In the genomic region with DNA sequence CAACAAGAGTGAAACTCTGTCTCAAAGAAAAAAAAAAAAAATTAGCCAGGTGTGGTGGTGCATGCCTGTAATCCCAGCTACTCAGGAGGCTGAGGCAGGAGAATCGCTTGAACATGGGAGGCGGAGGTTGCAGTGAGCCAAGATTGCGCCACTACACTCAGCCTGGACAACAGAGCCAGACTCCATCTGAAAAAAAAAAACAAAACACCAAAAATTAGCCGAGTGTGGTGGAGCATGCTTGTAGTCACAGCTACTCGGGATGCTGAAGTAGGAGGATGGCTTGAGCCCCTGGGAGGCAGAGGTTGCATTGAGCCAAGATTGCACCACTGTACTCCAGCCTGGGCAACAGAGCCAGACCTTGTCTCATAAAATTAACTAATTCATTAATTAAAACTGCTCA, we compare ENCODE assay signal across 10 cellular contexts. TPM values are rescaled to one million over a fixed set of nuclear protein-coding genes. Genes with fewer than 3 reads are reported as not detected.
DNase-seq lines count a peak whose midpoint lies in the region; ATAC-seq, FAIRE-seq and TF ChIP-seq lines count a peak whose summit lies in the region.
"Not testable (repeated sequence)": the region's sequence is repeated elsewhere in the genome, so short reads cannot be mapped to it uniquely, and the experiment has no call there.
"Had no signal": no experiment of that assay in that cellular context is flagged by ENCODE, and none has a peak within 500 bp of the region (broad histone marks: within the 10 kb centered on the region; RNA-seq: fewer than 3 reads in every experiment).

No MANE protein-coding gene starts in this region.

- not testable (repeated sequence) for FAIRE-seq in K562 (lab: Jason Lieb, UNC)

- H3K4me1 Mint-ChIP-seq in CD4-positive, alpha-beta memory T cell, result peaks cover 37 to 73% (median 49%) of the 10 kb centered on the region in 4 donors
- peaks cover 39% of the 10 kb centered on the region for H3K4me1 Mint-ChIP-seq in activated CD4-positive, alpha-beta T cell treated with anti-CD3 and anti-CD28 coated beads, Interleukin-2, amount 10 ng/mL, durations not matched to agents 24 days and 14 days
- peaks cover 62% of the 10 kb centered on the region for H3K4me1 Mint-ChIP-seq in activated T-cell treated with anti-CD3 and anti-CD28 coated beads, Interleukin-2, amount 50 U/mL, for 24 hours (ENCODE audit: low read depth)
- peaks cover 53% of the 10 kb centered on the region for H3K4me1 Mint-ChIP-seq in activated naive CD4-positive, alpha-beta T cell treated with anti-CD3 and anti-CD28 coated beads for 36 hours (ENCODE audit: low read depth)
- peaks cover 52 to 59% of the 10 kb centered on the region in 2 donors for H3K4me1 Mint-ChIP-seq in natural killer cell treated with Interleukin-12 subunit alpha and Interleukin-12 subunit beta and Interleukin-15 and Interleukin-18, amount 100 ng/mL, for 72 hours (ENCODE audit: low read depth in 2 of 2)

- H2AFZ ChIP-seq in K562 (ENCODE audit: low read depth, low read length), result not testable (repeated sequence)

- not testable (repeated sequence) for TF ChIP-seq RAD21 in K562 (CRISPR knock-in tag; conservative IDR thresholded peaks at IDR 0.05 in 1 of 2, IDR thresholded peaks at IDR 0.05 in 1 of 2)

- not testable (repeated sequence) for DNase-seq in CD4-positive, alpha-beta memory T cell; activated CD4-positive, alpha-beta T cell treated with anti-CD3 and anti-CD28 coated beads, Interleukin-2, amount 10 ng/mL, durations not matched to agents 24 days and 14 days; activated T-cell treated with anti-CD3 and anti-CD28 coated beads, Interleukin-2, amount 50 U/mL, for 24 hours; activated naive CD4-positive, alpha-beta T cell treated with anti-CD3 and anti-CD28 coated beads for 36 hours; K562 (ENCODE audit: extremely low read depth in 1 of 4, low spot score in 3 of 4); natural killer cell treated with Interleukin-12 subunit alpha and Interleukin-12 subunit beta and Interleukin-15 and Interleukin-18, amount 100 ng/mL, for 72 hours (ENCODE audit: low spot score)
- DNase-seq in upper lobe of right lung, result peak; percentile 1

- not testable (repeated sequence) for H3K4me3 ChIP-seq in CD4-positive, alpha-beta memory T cell (ENCODE audit: low read length in 2 of 2); K562; upper lobe of right lung

- CTCF ChIA-PET in CD4-positive, alpha-beta memory T cell (lab: Charles Lee; ENCODE audit: partially characterized antibody); K562 (lab: Yijun Ruan, JAX; ENCODE audit: low intra/inter-chr PET ratio): not testable (repeated sequence)
- CTCF ChIA-PET in activated naive CD4-positive, alpha-beta T cell treated with anti-CD3 and anti-CD28 coated beads for 36 hours (lab: Charles Lee), result interaction anchor here (0.6 to 1.0 kb wide), 3 partner anchors 15 to 507 kb away, joined by 3 read pairs; no protein-coding TSS in a partner anchor

- H3K9me3 ChIP-seq in CD4-positive, alpha-beta memory T cell (ENCODE audit: control insufficient read depth in 1 of 2, low read length in 2 of 2); K562 (replicated peaks; ENCODE audit: control insufficient read depth, insufficient read depth, low read depth, low read length); upper lobe of right lung: not testable (repeated sequence)

- H3K4me1 ChIP-seq in CD4-positive, alpha-beta memory T cell (ENCODE audit: insufficient read depth, low read length), result peaks cover 77% of the 10 kb centered on the region
- H3K4me1 ChIP-seq in K562 (replicated peaks in 1 of 2; ENCODE audit: control insufficient read depth in 2 of 2, insufficient read depth in 2 of 2, low read length in 2 of 2) (peaks cover 5 to 19% of the 10 kb centered on the region in 2 experiments), upper lobe of right lung (peaks cover 45% of the 10 kb centered on the region)

- H3K27me3 Mint-ChIP-seq in CD4-positive, alpha-beta memory T cell; activated CD4-positive, alpha-beta T cell treated with anti-CD3 and anti-CD28 coated beads, Interleukin-2, amount 10 ng/mL, durations not matched to agents 24 days and 14 days; activated T-cell treated with anti-CD3 and anti-CD28 coated beads, Interleukin-2, amount 50 U/mL, for 24 hours; activated naive CD4-positive, alpha-beta T cell treated with anti-CD3 and anti-CD28 coated beads for 36 hours (ENCODE audit: low read depth); natural killer cell treated with Interleukin-12 subunit alpha and Interleukin-12 subunit beta and Interleukin-15 and Interleukin-18, amount 100 ng/mL, for 72 hours: not testable (repeated sequence)

- H3K4me3 Mint-ChIP-seq in CD4-positive, alpha-beta memory T cell, result peak overlapping the region in 1 of 8 donors; percentile 51
- H3K4me3 Mint-ChIP-seq in activated CD4-positive, alpha-beta T cell treated with anti-CD3 and anti-CD28 coated beads, Interleukin-2, amount 10 ng/mL, durations not matched to agents 24 days and 14 days; activated T-cell treated with anti-CD3 and anti-CD28 coated beads, Interleukin-2, amount 50 U/mL, for 24 hours; activated naive CD4-positive, alpha-beta T cell treated with anti-CD3 and anti-CD28 coated beads for 36 hours: not testable (repeated sequence)
- peak overlapping the region; percentile 32 for H3K4me3 Mint-ChIP-seq in natural killer cell treated with Interleukin-12 subunit alpha and Interleukin-12 subunit beta and Interleukin-15 and Interleukin-18, amount 100 ng/mL, for 72 hours

- H3K27me3 ChIP-seq in CD4-positive, alpha-beta memory T cell (ENCODE audit: insufficient read depth, low read length); K562 (ENCODE audit: control insufficient read depth in 2 of 2, insufficient read depth in 2 of 2, low read length in 2 of 2); upper lobe of right lung: not testable (repeated sequence)

- H3K36me3 Mint-ChIP-seq in CD4-positive, alpha-beta memory T cell, result peaks cover 6 to 15% of the 10 kb centered on the region in 2 donors
- H3K36me3 Mint-ChIP-seq in activated CD4-positive, alpha-beta T cell treated with anti-CD3 and anti-CD28 coated beads, Interleukin-2, amount 10 ng/mL, durations not matched to agents 24 days and 14 days (ENCODE audit: low read depth), result peaks cover 26% of the 10 kb centered on the region
- H3K36me3 Mint-ChIP-seq in activated T-cell treated with anti-CD3 and anti-CD28 coated beads, Interleukin-2, amount 50 U/mL, for 24 hours (ENCODE audit: low read depth), result peaks cover 33% of the 10 kb centered on the region
- not testable (repeated sequence) for H3K36me3 Mint-ChIP-seq in activated naive CD4-positive, alpha-beta T cell treated with anti-CD3 and anti-CD28 coated beads for 36 hours (ENCODE audit: low read depth)
- peaks cover 12% of the 10 kb centered on the region for H3K36me3 Mint-ChIP-seq in natural killer cell treated with Interleukin-12 subunit alpha and Interleukin-12 subunit beta and Interleukin-15 and Interleukin-18, amount 100 ng/mL, for 72 hours

- not testable (repeated sequence) for H3K9ac ChIP-seq in K562 (ENCODE audit: insufficient read depth in 1 of 2, low read depth in 2 of 2, low read length in 2 of 2)

- TF ChIP-seq EP300 in K562 (IDR thresholded peaks at IDR 0.05; ENCODE audit: low read length), result not testable (repeated sequence)

- POLR2A ChIA-PET in CD4-positive, alpha-beta memory T cell (lab: Charles Lee; ENCODE audit: partially characterized antibody), result not testable (repeated sequence)
- POLR2A ChIA-PET in K562 (lab: Yijun Ruan, JAX), result interaction anchor here (0.6 to 1.4 kb wide), 5 partner anchors 8 to 27 kb away, joined by 3 to 6 read pairs (median 3); no protein-coding TSS in a partner anchor

- H3K4me2 ChIP-seq in K562 (ENCODE audit: insufficient read depth, low read length), result not testable (repeated sequence)

- TF ChIP-seq CTCF in VCaP (conservative IDR thresholded peaks at IDR 0.05); K562 (IDR thresholded peaks at IDR 0.05 in 2 of 3, conservative IDR thresholded peaks at IDR 0.05 in 1 of 3; ENCODE audit: insufficient read depth in 2 of 3, low read depth in 1 of 3, low read length in 3 of 3); upper lobe of right lung (IDR thresholded peaks at IDR 0.05): not testable (repeated sequence)

- BruUV-seq in K562 (replicated peaks; lab: Mats Ljungman, UMichigan), result not testable (repeated sequence)

- in situ Hi-C loops in K562 (cut with MboI), result not testable (repeated sequence)

- H3K27ac Mint-ChIP-seq in CD4-positive, alpha-beta memory T cell, result peak overlapping the region in 4 of 7 donors; percentile 24 to 66 (median 32)
- H3K27ac Mint-ChIP-seq in activated CD4-positive, alpha-beta T cell treated with anti-CD3 and anti-CD28 coated beads, Interleukin-2, amount 10 ng/mL, durations not matched to agents 24 days and 14 days, result peak overlapping the region; percentile 45
- H3K27ac Mint-ChIP-seq in activated T-cell treated with anti-CD3 and anti-CD28 coated beads, Interleukin-2, amount 50 U/mL, for 24 hours, result peak overlapping the region; percentile 59
- peak overlapping the region; percentile 56 for H3K27ac Mint-ChIP-seq in activated naive CD4-positive, alpha-beta T cell treated with anti-CD3 and anti-CD28 coated beads for 36 hours
- H3K27ac Mint-ChIP-seq in natural killer cell treated with Interleukin-12 subunit alpha and Interleukin-12 subunit beta and Interleukin-15 and Interleukin-18, amount 100 ng/mL, for 72 hours, result peak overlapping the region; percentile 49 to 93

- not testable (repeated sequence) for H3K9me1 ChIP-seq in K562 (ENCODE audit: control insufficient read depth, insufficient read depth, low read length)

- TF ChIP-seq POLR2A in K562 (conservative IDR thresholded peaks at IDR 0.05), result not testable (repeated sequence)

- not testable (repeated sequence) for H3K36me3 ChIP-seq in CD4-positive, alpha-beta memory T cell (ENCODE audit: insufficient read depth, low read length); upper lobe of right lung
- H3K36me3 ChIP-seq in K562 (ENCODE audit: control insufficient read depth, insufficient read depth, low read length), result peaks cover 27% of the 10 kb centered on the region

- H3K27ac ChIP-seq in CD4-positive, alpha-beta memory T cell (ENCODE audit: low read depth, low read length); K562 (ENCODE audit: extremely low read depth, low read depth, low read length); upper lobe of right lung: not testable (repeated sequence)
- H3K27ac ChIP-seq in VCaP, result peak overlapping the region; percentile 39; the same call in 1 of the 2 replicates

- not testable (repeated sequence) for ATAC-seq in K562; natural killer cell treated with Interleukin-12 subunit alpha and Interleukin-12 subunit beta and Interleukin-15 and Interleukin-18, amount 100 ng/mL, for 72 hours; upper lobe of right lung

- H3K9me3 Mint-ChIP-seq in CD4-positive, alpha-beta memory T cell; activated CD4-positive, alpha-beta T cell treated with anti-CD3 and anti-CD28 coated beads, Interleukin-2, amount 10 ng/mL, durations not matched to agents 24 days and 14 days; activated T-cell treated with anti-CD3 and anti-CD28 coated beads, Interleukin-2, amount 50 U/mL, for 24 hours; activated naive CD4-positive, alpha-beta T cell treated with anti-CD3 and anti-CD28 coated beads for 36 hours; natural killer cell treated with Interleukin-12 subunit alpha and Interleukin-12 subunit beta and Interleukin-15 and Interleukin-18, amount 100 ng/mL, for 72 hours: not testable (repeated sequence)

- intact Hi-C loops in CD4-positive, alpha-beta memory T cell (cut with micrococcal nuclease); activated CD4-positive, alpha-beta T cell treated with anti-CD3 and anti-CD28 coated beads, Interleukin-2, amount 10 ng/mL, durations not matched to agents 24 days and 14 days (cut with micrococcal nuclease); K562 (cut with micrococcal nuclease); upper lobe of right lung (cut with DNase I): not testable (repeated sequence)
- intact Hi-C loops in activated naive CD4-positive, alpha-beta T cell treated with anti-CD3 and anti-CD28 coated beads for 36 hours (cut with micrococcal nuclease), result loop anchor here (5.0 kb wide), 1 partner anchor 600 kb away; a partner anchor contains a TSS

- WGBS in K562 (ENCODE audit: insufficient coverage, low coverage, missing lambda C conversion rate), result 58% methylated on average over 5 of the region's 5 CpGs

- H4K20me1 ChIP-seq in K562 (replicated peaks; ENCODE audit: control insufficient read depth, insufficient read depth, low read length), result not testable (repeated sequence)

- H3K79me2 ChIP-seq in K562 (ENCODE audit: control insufficient read depth, insufficient read depth, low read length), result peaks cover 99% of the 10 kb centered on the region

RNA-seq across cellular contexts. Expression of a gene that starts 6.0 kb away (rescaled TPM):
- total RNA-seq in CD4-positive, alpha-beta memory T cell, result 100 to 1,000 TPM; 110 to 117 TPM
- polyA plus RNA-seq in CD4-positive, alpha-beta memory T cell, result 10 to 100 TPM; 36.1 to 42.4 TPM
- total RNA-seq in activated CD4-positive, alpha-beta T cell treated with anti-CD3 and anti-CD28 coated beads, Interleukin-2, amount 10 ng/mL, durations not matched to agents 24 days and 14 days, result 92.0 and 92.7 TPM in 2 replicates
- total RNA-seq in activated naive CD4-positive, alpha-beta T cell treated with anti-CD3 and anti-CD28 coated beads for 36 hours, result 10 to 100 TPM; 89.9 to 93.4 TPM
- 194 and 717 TPM in 2 replicates for total RNA-seq in K562 (2011; cell fraction: chromatin; rRNA removed; ENCODE audit: low replicate concordance)
- 95.7 and 151 TPM in 2 replicates for total RNA-seq in K562 (2011; cell fraction: nucleolus; rRNA removed)
- 249 and 315 TPM in 2 replicates for total RNA-seq in K562 (2011; cell fraction: nucleoplasm; rRNA removed)
- total RNA-seq in K562 (2014; rRNA removed) (89.9 and 91.0 TPM in 2 replicates), K562 (2014; rRNA removed; fragmentation: Illumina TruSeq; extraction: Trizol) (106 and 120 TPM in 2 replicates), K562 (2015; rRNA removed; fragmentation: Illumina TruSeq; extraction: Trizol) (102 and 109 TPM in 2 replicates), K562 (2021) (123 TPM in 2 replicates), upper lobe of right lung (56.4 TPM)
- polyA plus RNA-seq in K562 (2011; rRNA removed) (78.6 and 97.2 TPM in 2 replicates), K562 (2014; fragmentation: Illumina TruSeq; extraction: Trizol) (101 and 121 TPM in 2 replicates), K562 (2014; fragmentation: Nextera tagmentation; extraction: Ambion mirVana) (10 to 100 TPM; 23.3 to 30.3 TPM), K562 (2014; rRNA removed) (101 and 106 TPM in 2 replicates)
- 13.8 and 29.6 TPM in 2 replicates for polyA plus RNA-seq in K562 (2011; cell fraction: cytosol; rRNA removed)
- 94.2 and 106 TPM in 2 replicates for polyA plus RNA-seq in K562 (2011; cell fraction: nucleus; rRNA removed)
- 92.9 and 103 TPM in 2 replicates for polyA plus RNA-seq in K562 (2012)
- 149 and 168 TPM in 2 replicates for polyA minus RNA-seq in K562 (2011; rRNA and poly(A)+ RNA removed)
- polyA minus RNA-seq in K562 (2011; cell fraction: cytosol; rRNA and poly(A)+ RNA removed), result 39.7 and 45.1 TPM in 2 replicates
- 77.0 and 154 TPM in 2 replicates for polyA minus RNA-seq in K562 (2011; cell fraction: nucleus; rRNA and poly(A)+ RNA removed)
- 100 to 1,000 TPM in 1 of 2 donors, 10 to 100 TPM in 1; 72.8 to 130 TPM for total RNA-seq in natural killer cell treated with Interleukin-12 subunit alpha and Interleukin-12 subunit beta and Interleukin-15 and Interleukin-18, amount 100 ng/mL, for 72 hours

RNA-seq across cellular contexts. Expression of a gene that starts 35.1 kb away (rescaled TPM):
- not detected for total RNA-seq in CD4-positive, alpha-beta memory T cell
- polyA plus RNA-seq in CD4-positive, alpha-beta memory T cell, result not detected
- 0.05 TPM in 1 of 2 replicates, not detected in the other for total RNA-seq in activated CD4-positive, alpha-beta T cell treated with anti-CD3 and anti-CD28 coated beads, Interleukin-2, amount 10 ng/mL, durations not matched to agents 24 days and 14 days
- total RNA-seq in activated naive CD4-positive, alpha-beta T cell treated with anti-CD3 and anti-CD28 coated beads for 36 hours, result not detected
- not detected in 2 replicates for total RNA-seq in K562 (2011; cell fraction: chromatin; rRNA removed; ENCODE audit: low replicate concordance)
- 0.13 TPM in 1 of 2 replicates, not detected in the other for total RNA-seq in K562 (2011; cell fraction: nucleolus; rRNA removed)
- not detected in 2 replicates for total RNA-seq in K562 (2011; cell fraction: nucleoplasm; rRNA removed)
- total RNA-seq in K562 (2014; rRNA removed), result not detected in 2 replicates
- not detected in 2 replicates for total RNA-seq in K562 (2014; rRNA removed; fragmentation: Illumina TruSeq; extraction: Trizol)
- not detected in 2 replicates for total RNA-seq in K562 (2015; rRNA removed; fragmentation: Illumina TruSeq; extraction: Trizol)
- total RNA-seq in K562 (2021), result not detected in 2 replicates
- polyA plus RNA-seq in K562 (2011; rRNA removed), result not detected in 2 replicates
- not detected in 2 replicates for polyA plus RNA-seq in K562 (2011; cell fraction: cytosol; rRNA removed)
- polyA plus RNA-seq in K562 (2011; cell fraction: nucleus; rRNA removed), result 0.10 TPM in 1 of 2 replicates, not detected in the other
- 5.8 and 7.0 TPM in 2 replicates for polyA plus RNA-seq in K562 (2012)
- not detected in 2 replicates for polyA plus RNA-seq in K562 (2014; fragmentation: Illumina TruSeq; extraction: Trizol)
- under 1 TPM; 0.45 to 0.48 TPM for polyA plus RNA-seq in K562 (2014; fragmentation: Nextera tagmentation; extraction: Ambion mirVana)
- polyA plus RNA-seq in K562 (2014; rRNA removed), result not detected in 2 replicates
- polyA minus RNA-seq in K562 (2011; rRNA and poly(A)+ RNA removed), result not detected in 2 replicates
- polyA minus RNA-seq in K562 (2011; cell fraction: cytosol; rRNA and poly(A)+ RNA removed), result not detected in 2 replicates
- polyA minus RNA-seq in K562 (2011; cell fraction: nucleus; rRNA and poly(A)+ RNA removed), result not detected in 2 replicates
- not detected for total RNA-seq in natural killer cell treated with Interleukin-12 subunit alpha and Interleukin-12 subunit beta and Interleukin-15 and Interleukin-18, amount 100 ng/mL, for 72 hours
- 0.38 TPM for total RNA-seq in upper lobe of right lung
- total RNA-seq: CD8-positive, alpha-beta memory T cell; G401 had no signal
- polyA plus RNA-seq: CD8-positive, alpha-beta memory T cell had no signal
